12 cellular contexts compared by ENCODE assay signal in genomic region chr14:20278414-20278813, GRCh38. TPM values are rescaled to one million over a fixed set of nuclear protein-coding genes. Genes with fewer than 3 reads are reported as not detected.
DNase-seq lines count a peak whose midpoint lies in the region; ATAC-seq, FAIRE-seq and TF ChIP-seq lines count a peak whose summit lies in the region.
"Had no signal": no experiment of that assay in that cellular context is flagged by ENCODE, and none has a peak within 500 bp of the region (broad histone marks: within the 10 kb centered on the region; RNA-seq: fewer than 3 reads in every experiment).

No MANE protein-coding gene starts in this region.

- no peaks in the 10 kb centered on the region for H3K27me3 Mint-ChIP-seq in effector memory CD8-positive, alpha-beta T cell
- H3K27me3 Mint-ChIP-seq: dendritic cell treated with granulocyte-macrophage colony-stimulating factor and Interleukin-4, amounts not matched to agents 40 ng/mL and 50 ng/mL, for 4 days had no signal

- H3K4me3 ChIP-seq in right cardiac atrium (ENCODE audit: low read length) (no peak overlapping the region), brain microvascular endothelial cell (ENCODE audit: low read depth, low read length) (no peak overlapping the region)

- no peaks in the 10 kb centered on the region for H3K36me3 ChIP-seq in brain microvascular endothelial cell (replicated peaks)

- H3K27me3 ChIP-seq in right cardiac atrium (ENCODE audit: control insufficient read depth, insufficient read depth) (no peaks in the 10 kb centered on the region), brain microvascular endothelial cell (replicated peaks) (no peaks in the 10 kb centered on the region)

- in situ Hi-C loops in brain microvascular endothelial cell (cut with HindIII; ENCODE audit: low pct_ligation_motif_present, low sequenced_read_pairs) = no loop called here

- TF ChIP-seq CTCF in brain microvascular endothelial cell (IDR thresholded peaks at IDR 0.05; ENCODE audit: low read depth, low read length, missing control alignments) = no peak

- no peaks in the 10 kb centered on the region for H3K36me3 Mint-ChIP-seq in effector memory CD8-positive, alpha-beta T cell (ENCODE audit: insufficient read depth)

- peaks cover 19 to 31% of the 10 kb centered on the region in 2 donors for H3K4me1 Mint-ChIP-seq in effector memory CD8-positive, alpha-beta T cell (ENCODE audit: low read depth in 2 of 2)

- H3K27ac Mint-ChIP-seq in effector memory CD8-positive, alpha-beta T cell = no peak overlapping the region
- H3K27ac Mint-ChIP-seq: dendritic cell treated with granulocyte-macrophage colony-stimulating factor and Interleukin-4, amounts not matched to agents 40 ng/mL and 50 ng/mL, for 4 days; T-helper 1 cell treated with Interleukin-12 subunit alpha and Interleukin-12 subunit beta and Interleukin-4 antibody, amounts not matched to agents 30 μg/mL and 1 μg/mL, for 36 hours had no signal

- H3K4me1 ChIP-seq in right cardiac atrium (ENCODE audit: control insufficient read depth, insufficient read depth, low read length) = no peaks in the 10 kb centered on the region

- intact Hi-C loops in right cardiac atrium (cut with DNase I) = no loop called here
- intact Hi-C loops in cardiac septum (cut with DNase I) = no loop called here

- 38% methylated on average over 1 of the region's 1 CpG for WGBS in right cardiac atrium

- no peaks in the 10 kb centered on the region for H3K9me3 ChIP-seq in right cardiac atrium (ENCODE audit: control insufficient read depth, low read length)

- DNase-seq in right cardiac atrium (peak in 2 of 3 donors; percentile 43 to 73), cardiac septum (ENCODE audit: low spot score) (no peak), LoVo (ENCODE audit: low spot score) (peak; percentile 8), brain microvascular endothelial cell (peak; percentile 40), urothelium cell line (ENCODE audit: low spot score) (peak; percentile 38), NCI-H1436 (lab: John Stamatoyannopoulos, UW) (no peak)
- DNase-seq in effector memory CD8-positive, alpha-beta T cell = no peak
- DNase-seq: NCI-H446 had no signal

- H3K4me3 Mint-ChIP-seq in effector memory CD8-positive, alpha-beta T cell = no peak overlapping the region
- H3K4me3 Mint-ChIP-seq: dendritic cell treated with granulocyte-macrophage colony-stimulating factor and Interleukin-4, amounts not matched to agents 40 ng/mL and 50 ng/mL, for 4 days; T-helper 1 cell treated with Interleukin-12 subunit alpha and Interleukin-12 subunit beta and Interleukin-4 antibody, amounts not matched to agents 30 μg/mL and 1 μg/mL, for 36 hours had no signal

- ATAC-seq in right cardiac atrium = no peak
- no peak for ATAC-seq in HG03045 (IDR thresholded peaks at IDR 0.05; ENCODE audit: unreplicated experiment)
- no peak for ATAC-seq in effector memory CD8-positive, alpha-beta T cell (replicated peaks)

- FAIRE-seq in urothelium cell line (lab: Jason Lieb, UNC) = no peak

- no peaks in the 10 kb centered on the region for H3K9me3 Mint-ChIP-seq in effector memory CD8-positive, alpha-beta T cell

- H3K27ac ChIP-seq in right cardiac atrium (ENCODE audit: low read length) (no peak overlapping the region), brain microvascular endothelial cell (no peak overlapping the region)

RNA-seq across cellular contexts. Expression of gene TTC5, which starts 27.3 kb away (rescaled TPM):
- total RNA-seq in right cardiac atrium (10 to 100 TPM in 2 of 4 donors, 1 to 10 TPM in 2; 8.3 to 12.0 (median 9.5) TPM), cardiac septum (11.1 TPM)
- 4.5 TPM for polyA plus RNA-seq in right cardiac atrium

RNA-seq across cellular contexts. Expression of gene OR11H4, which starts 39.3 kb away (rescaled TPM):
- total RNA-seq in right cardiac atrium (not detected), cardiac septum (not detected)
- polyA plus RNA-seq in right cardiac atrium = not detected
- total RNA-seq: skeletal muscle tissue had no signal

RNA-seq across cellular contexts. Expression of gene OR11H7, which starts 49.6 kb away (rescaled TPM):
- total RNA-seq in right cardiac atrium = not detected
- not detected for polyA plus RNA-seq in right cardiac atrium
- total RNA-seq in cardiac septum = not detected
- total RNA-seq: skeletal muscle tissue had no signal

RNA-seq across cellular contexts. Expression of gene CCNB1IP1, which starts 54.7 kb away (rescaled TPM):
- total RNA-seq in right cardiac atrium = 10 to 100 TPM; 41.0 to 58.2 (median 49.5) TPM
- polyA plus RNA-seq in right cardiac atrium = 72.1 TPM
- total RNA-seq in cardiac septum = 61.3 TPM

RNA-seq across cellular contexts. Expression of gene OR11H6, which starts 54.9 kb away (rescaled TPM):
- total RNA-seq in right cardiac atrium (not detected), cardiac septum (not detected)
- polyA plus RNA-seq in right cardiac atrium = not detected
- total RNA-seq: skeletal muscle tissue had no signal

Comparison
In these comparisons a context has a peak if more than half of its experiments do, and no peak if none do; other contexts are left out.
1. DNase-seq: peak in right cardiac atrium (2 of 3), LoVo (single experiment), brain microvascular endothelial cell (single experiment) and urothelium cell line (single experiment); none in cardiac septum (single experiment), effector memory CD8-positive, alpha-beta T cell (0 of 3) and NCI-H1436 (single experiment).